Comparison of ENCODE assay signal across 1 cellular context in the genomic region with DNA sequence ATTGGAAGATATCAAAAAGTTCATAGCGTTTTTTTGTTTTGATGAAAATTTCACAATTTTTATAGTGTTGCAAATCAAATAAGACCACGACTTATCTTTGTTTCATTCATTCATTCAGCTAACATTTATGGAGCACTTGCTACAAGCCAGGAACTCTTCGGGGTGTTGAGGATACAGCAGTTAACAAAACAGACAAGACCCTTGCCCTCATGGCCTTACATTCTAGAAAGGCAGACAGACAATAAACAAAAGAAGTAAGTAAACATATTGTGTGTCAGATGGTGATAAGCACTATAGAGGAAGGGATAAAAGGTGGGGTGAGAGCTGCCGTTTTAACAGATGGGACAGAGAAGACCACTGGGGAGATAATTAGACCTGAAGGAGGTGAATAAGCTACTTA.
TF ChIP-seq lines count a peak whose summit lies in the region.

No MANE protein-coding gene starts in this region.

TF ChIP-seq in HepG2, 621 proteins besides CTCF, POLR2A, EP300 and RAD21 (continued from another document and continues in another):
- TF ChIP-seq, protein P1, sequence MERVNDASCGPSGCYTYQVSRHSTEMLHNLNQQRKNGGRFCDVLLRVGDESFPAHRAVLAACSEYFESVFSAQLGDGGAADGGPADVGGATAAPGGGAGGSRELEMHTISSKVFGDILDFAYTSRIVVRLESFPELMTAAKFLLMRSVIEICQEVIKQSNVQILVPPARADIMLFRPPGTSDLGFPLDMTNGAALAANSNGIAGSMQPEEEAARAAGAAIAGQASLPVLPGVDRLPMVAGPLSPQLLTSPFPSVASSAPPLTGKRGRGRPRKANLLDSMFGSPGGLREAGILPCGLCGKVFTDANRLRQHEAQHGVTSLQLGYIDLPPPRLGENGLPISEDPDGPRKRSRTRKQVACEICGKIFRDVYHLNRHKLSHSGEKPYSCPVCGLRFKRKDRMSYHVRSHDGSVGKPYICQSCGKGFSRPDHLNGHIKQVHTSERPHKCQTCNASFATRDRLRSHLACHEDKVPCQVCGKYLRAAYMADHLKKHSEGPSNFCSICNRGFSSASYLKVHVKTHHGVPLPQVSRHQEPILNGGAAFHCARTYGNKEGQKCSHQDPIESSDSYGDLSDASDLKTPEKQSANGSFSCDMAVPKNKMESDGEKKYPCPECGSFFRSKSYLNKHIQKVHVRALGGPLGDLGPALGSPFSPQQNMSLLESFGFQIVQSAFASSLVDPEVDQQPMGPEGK (CRISPR knock-in tag; IDR thresholded peaks at IDR 0.05) = 0 out of 2 replicates have a peak, but pooled peaks have one; percentile 29
- TF ChIP-seq PHF8 (CRISPR knock-in tag; IDR thresholded peaks at IDR 0.05) = no peak
- no peak for TF ChIP-seq ZNF672 (CRISPR knock-in tag; IDR thresholded peaks at IDR 0.05)
- peak; percentile 59; the same call in 1 of the 2 replicates for TF ChIP-seq NCOR1 (IDR thresholded peaks at IDR 0.05; ENCODE audit: borderline replicate concordance, low read length)
- no peak for TF ChIP-seq TAF15 (IDR thresholded peaks at IDR 0.05; ENCODE audit: low read depth, low read length, poor library complexity, severe bottlenecking)
- TF ChIP-seq, protein P2, sequence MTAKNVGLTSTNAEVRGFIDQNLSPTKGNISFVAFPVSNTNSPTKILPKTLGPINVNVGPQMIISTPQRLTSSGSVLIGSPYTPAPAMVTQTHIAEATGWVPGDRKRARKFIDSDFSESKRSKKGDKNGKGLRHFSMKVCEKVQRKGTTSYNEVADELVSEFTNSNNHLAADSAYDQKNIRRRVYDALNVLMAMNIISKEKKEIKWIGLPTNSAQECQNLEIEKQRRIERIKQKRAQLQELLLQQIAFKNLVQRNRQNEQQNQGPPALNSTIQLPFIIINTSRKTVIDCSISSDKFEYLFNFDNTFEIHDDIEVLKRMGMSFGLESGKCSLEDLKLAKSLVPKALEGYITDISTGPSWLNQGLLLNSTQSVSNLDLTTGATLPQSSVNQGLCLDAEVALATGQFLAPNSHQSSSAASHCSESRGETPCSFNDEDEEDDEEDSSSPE (CRISPR knock-in tag; IDR thresholded peaks at IDR 0.05) = no peak
- TF ChIP-seq, protein P3, sequence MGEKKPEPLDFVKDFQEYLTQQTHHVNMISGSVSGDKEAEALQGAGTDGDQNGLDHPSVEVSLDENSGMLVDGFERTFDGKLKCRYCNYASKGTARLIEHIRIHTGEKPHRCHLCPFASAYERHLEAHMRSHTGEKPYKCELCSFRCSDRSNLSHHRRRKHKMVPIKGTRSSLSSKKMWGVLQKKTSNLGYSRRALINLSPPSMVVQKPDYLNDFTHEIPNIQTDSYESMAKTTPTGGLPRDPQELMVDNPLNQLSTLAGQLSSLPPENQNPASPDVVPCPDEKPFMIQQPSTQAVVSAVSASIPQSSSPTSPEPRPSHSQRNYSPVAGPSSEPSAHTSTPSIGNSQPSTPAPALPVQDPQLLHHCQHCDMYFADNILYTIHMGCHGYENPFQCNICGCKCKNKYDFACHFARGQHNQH (CRISPR knock-in tag; IDR thresholded peaks at IDR 0.05) = no peak
- TF ChIP-seq, protein P4, sequence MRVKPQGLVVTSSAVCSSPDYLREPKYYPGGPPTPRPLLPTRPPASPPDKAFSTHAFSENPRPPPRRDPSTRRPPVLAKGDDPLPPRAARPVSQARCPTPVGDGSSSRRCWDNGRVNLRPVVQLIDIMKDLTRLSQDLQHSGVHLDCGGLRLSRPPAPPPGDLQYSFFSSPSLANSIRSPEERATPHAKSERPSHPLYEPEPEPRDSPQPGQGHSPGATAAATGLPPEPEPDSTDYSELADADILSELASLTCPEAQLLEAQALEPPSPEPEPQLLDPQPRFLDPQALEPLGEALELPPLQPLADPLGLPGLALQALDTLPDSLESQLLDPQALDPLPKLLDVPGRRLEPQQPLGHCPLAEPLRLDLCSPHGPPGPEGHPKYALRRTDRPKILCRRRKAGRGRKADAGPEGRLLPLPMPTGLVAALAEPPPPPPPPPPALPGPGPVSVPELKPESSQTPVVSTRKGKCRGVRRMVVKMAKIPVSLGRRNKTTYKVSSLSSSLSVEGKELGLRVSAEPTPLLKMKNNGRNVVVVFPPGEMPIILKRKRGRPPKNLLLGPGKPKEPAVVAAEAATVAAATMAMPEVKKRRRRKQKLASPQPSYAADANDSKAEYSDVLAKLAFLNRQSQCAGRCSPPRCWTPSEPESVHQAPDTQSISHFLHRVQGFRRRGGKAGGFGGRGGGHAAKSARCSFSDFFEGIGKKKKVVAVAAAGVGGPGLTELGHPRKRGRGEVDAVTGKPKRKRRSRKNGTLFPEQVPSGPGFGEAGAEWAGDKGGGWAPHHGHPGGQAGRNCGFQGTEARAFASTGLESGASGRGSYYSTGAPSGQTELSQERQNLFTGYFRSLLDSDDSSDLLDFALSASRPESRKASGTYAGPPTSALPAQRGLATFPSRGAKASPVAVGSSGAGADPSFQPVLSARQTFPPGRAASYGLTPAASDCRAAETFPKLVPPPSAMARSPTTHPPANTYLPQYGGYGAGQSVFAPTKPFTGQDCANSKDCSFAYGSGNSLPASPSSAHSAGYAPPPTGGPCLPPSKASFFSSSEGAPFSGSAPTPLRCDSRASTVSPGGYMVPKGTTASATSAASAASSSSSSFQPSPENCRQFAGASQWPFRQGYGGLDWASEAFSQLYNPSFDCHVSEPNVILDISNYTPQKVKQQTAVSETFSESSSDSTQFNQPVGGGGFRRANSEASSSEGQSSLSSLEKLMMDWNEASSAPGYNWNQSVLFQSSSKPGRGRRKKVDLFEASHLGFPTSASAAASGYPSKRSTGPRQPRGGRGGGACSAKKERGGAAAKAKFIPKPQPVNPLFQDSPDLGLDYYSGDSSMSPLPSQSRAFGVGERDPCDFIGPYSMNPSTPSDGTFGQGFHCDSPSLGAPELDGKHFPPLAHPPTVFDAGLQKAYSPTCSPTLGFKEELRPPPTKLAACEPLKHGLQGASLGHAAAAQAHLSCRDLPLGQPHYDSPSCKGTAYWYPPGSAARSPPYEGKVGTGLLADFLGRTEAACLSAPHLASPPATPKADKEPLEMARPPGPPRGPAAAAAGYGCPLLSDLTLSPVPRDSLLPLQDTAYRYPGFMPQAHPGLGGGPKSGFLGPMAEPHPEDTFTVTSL (CRISPR knock-in tag; IDR thresholded peaks at IDR 0.05; ENCODE audit: borderline replicate concordance) = peak; percentile 50; the same call in 1 of the 2 replicates
- no peak for TF ChIP-seq SMARCE1 (IDR thresholded peaks at IDR 0.05; ENCODE audit: borderline replicate concordance)
- TF ChIP-seq NR2C2 (CRISPR knock-in tag; IDR thresholded peaks at IDR 0.05; ENCODE audit: borderline replicate concordance) = no peak
- peak; percentile 37; the same call in 1 of the 2 replicates for TF ChIP-seq CREM (IDR thresholded peaks at IDR 0.05)
- no peak for TF ChIP-seq CREM (CRISPR knock-in tag; IDR thresholded peaks at IDR 0.05)
- TF ChIP-seq, protein P5, sequence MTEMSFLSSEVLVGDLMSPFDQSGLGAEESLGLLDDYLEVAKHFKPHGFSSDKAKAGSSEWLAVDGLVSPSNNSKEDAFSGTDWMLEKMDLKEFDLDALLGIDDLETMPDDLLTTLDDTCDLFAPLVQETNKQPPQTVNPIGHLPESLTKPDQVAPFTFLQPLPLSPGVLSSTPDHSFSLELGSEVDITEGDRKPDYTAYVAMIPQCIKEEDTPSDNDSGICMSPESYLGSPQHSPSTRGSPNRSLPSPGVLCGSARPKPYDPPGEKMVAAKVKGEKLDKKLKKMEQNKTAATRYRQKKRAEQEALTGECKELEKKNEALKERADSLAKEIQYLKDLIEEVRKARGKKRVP (CRISPR knock-in tag; IDR thresholded peaks at IDR 0.05) = no peak
- TF ChIP-seq ZNF703 (CRISPR knock-in tag; IDR thresholded peaks at IDR 0.05; ENCODE audit: borderline replicate concordance) = no peak
- peak; percentile 71; the same call in 1 of the 2 replicates for TF ChIP-seq TBX3 (IDR thresholded peaks at IDR 0.05; ENCODE audit: borderline replicate concordance)
- TF ChIP-seq, protein P6, sequence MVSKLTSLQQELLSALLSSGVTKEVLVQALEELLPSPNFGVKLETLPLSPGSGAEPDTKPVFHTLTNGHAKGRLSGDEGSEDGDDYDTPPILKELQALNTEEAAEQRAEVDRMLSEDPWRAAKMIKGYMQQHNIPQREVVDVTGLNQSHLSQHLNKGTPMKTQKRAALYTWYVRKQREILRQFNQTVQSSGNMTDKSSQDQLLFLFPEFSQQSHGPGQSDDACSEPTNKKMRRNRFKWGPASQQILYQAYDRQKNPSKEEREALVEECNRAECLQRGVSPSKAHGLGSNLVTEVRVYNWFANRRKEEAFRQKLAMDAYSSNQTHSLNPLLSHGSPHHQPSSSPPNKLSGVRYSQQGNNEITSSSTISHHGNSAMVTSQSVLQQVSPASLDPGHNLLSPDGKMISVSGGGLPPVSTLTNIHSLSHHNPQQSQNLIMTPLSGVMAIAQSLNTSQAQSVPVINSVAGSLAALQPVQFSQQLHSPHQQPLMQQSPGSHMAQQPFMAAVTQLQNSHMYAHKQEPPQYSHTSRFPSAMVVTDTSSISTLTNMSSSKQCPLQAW (CRISPR knock-in tag; IDR thresholded peaks at IDR 0.05) = no peak
- TF ChIP-seq, protein P7, sequence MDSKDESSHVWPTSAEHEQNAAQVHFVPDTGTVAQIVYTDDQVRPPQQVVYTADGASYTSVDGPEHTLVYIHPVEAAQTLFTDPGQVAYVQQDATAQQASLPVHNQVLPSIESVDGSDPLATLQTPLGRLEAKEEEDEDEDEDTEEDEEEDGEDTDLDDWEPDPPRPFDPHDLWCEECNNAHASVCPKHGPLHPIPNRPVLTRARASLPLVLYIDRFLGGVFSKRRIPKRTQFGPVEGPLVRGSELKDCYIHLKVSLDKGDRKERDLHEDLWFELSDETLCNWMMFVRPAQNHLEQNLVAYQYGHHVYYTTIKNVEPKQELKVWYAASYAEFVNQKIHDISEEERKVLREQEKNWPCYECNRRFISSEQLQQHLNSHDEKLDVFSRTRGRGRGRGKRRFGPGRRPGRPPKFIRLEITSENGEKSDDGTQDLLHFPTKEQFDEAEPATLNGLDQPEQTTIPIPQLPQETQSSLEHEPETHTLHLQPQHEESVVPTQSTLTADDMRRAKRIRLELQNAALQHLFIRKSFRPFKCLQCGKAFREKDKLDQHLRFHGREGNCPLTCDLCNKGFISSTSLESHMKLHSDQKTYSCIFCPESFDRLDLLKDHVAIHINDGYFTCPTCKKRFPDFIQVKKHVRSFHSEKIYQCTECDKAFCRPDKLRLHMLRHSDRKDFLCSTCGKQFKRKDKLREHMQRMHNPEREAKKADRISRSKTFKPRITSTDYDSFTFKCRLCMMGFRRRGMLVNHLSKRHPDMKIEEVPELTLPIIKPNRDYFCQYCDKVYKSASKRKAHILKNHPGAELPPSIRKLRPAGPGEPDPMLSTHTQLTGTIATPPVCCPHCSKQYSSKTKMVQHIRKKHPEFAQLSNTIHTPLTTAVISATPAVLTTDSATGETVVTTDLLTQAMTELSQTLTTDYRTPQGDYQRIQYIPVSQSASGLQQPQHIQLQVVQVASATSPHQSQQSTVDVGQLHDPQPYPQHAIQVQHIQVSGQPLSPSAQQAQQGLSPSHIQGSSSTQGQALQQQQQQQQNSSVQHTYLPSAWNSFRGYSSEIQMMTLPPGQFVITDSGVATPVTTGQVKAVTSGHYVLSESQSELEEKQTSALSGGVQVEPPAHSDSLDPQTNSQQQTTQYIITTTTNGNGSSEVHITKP (CRISPR knock-in tag; IDR thresholded peaks at IDR 0.05; ENCODE audit: low read depth) = no peak
- TF ChIP-seq YY1 (IDR thresholded peaks at IDR 0.05; ENCODE audit: insufficient read depth, insufficient replicate concordance, low read depth, low read length) = no peak
- TF ChIP-seq FOXK1 (CRISPR knock-in tag; IDR thresholded peaks at IDR 0.05; ENCODE audit: borderline replicate concordance, low read depth) = peak; percentile 28; the same call in 1 of the 2 replicates
- TF ChIP-seq SNAI1 (CRISPR knock-in tag; IDR thresholded peaks at IDR 0.05; ENCODE audit: borderline replicate concordance) = no peak
- no peak for TF ChIP-seq ZNF12 (CRISPR knock-in tag; IDR thresholded peaks at IDR 0.05)
- no peak for TF ChIP-seq NRL (CRISPR knock-in tag; IDR thresholded peaks at IDR 0.05; ENCODE audit: borderline replicate concordance)
- TF ChIP-seq ZBTB7B (CRISPR knock-in tag; IDR thresholded peaks at IDR 0.05) = no peak
- TF ChIP-seq ZNF768 (CRISPR knock-in tag; IDR thresholded peaks at IDR 0.05) = no peak
- no peak for TF ChIP-seq NR3C1 (CRISPR knock-in tag; IDR thresholded peaks at IDR 0.05)
- TF ChIP-seq ZNF17 (CRISPR knock-in tag; IDR thresholded peaks at IDR 0.05) = no peak
- TF ChIP-seq CHD2 (IDR thresholded peaks at IDR 0.05; ENCODE audit: low read depth, low read length) = no peak
- TF ChIP-seq HNRNPL (IDR thresholded peaks at IDR 0.05; ENCODE audit: low read depth, low read length) = no peak
- no peak for TF ChIP-seq XRCC5 (optimal IDR thresholded peaks at IDR 0.05; ENCODE audit: low read length)
- no peak for TF ChIP-seq WIZ (CRISPR knock-in tag; IDR thresholded peaks at IDR 0.05)
- TF ChIP-seq THYN1 (CRISPR knock-in tag; IDR thresholded peaks at IDR 0.05; ENCODE audit: borderline replicate concordance, low read depth) = no peak
- TF ChIP-seq ZNF382 (CRISPR knock-in tag; IDR thresholded peaks at IDR 0.05; ENCODE audit: borderline replicate concordance) = no peak
- TF ChIP-seq, protein P8, sequence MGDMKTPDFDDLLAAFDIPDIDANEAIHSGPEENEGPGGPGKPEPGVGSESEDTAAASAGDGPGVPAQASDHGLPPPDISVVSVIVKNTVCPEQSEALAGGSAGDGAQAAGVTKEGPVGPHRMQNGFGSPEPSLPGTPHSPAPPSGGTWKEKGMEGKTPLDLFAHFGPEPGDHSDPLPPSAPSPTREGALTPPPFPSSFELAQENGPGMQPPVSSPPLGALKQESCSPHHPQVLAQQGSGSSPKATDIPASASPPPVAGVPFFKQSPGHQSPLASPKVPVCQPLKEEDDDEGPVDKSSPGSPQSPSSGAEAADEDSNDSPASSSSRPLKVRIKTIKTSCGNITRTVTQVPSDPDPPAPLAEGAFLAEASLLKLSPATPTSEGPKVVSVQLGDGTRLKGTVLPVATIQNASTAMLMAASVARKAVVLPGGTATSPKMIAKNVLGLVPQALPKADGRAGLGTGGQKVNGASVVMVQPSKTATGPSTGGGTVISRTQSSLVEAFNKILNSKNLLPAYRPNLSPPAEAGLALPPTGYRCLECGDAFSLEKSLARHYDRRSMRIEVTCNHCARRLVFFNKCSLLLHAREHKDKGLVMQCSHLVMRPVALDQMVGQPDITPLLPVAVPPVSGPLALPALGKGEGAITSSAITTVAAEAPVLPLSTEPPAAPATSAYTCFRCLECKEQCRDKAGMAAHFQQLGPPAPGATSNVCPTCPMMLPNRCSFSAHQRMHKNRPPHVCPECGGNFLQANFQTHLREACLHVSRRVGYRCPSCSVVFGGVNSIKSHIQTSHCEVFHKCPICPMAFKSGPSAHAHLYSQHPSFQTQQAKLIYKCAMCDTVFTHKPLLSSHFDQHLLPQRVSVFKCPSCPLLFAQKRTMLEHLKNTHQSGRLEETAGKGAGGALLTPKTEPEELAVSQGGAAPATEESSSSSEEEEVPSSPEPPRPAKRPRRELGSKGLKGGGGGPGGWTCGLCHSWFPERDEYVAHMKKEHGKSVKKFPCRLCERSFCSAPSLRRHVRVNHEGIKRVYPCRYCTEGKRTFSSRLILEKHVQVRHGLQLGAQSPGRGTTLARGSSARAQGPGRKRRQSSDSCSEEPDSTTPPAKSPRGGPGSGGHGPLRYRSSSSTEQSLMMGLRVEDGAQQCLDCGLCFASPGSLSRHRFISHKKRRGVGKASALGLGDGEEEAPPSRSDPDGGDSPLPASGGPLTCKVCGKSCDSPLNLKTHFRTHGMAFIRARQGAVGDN (CRISPR knock-in tag; IDR thresholded peaks at IDR 0.05) = no peak
- peak; percentile 65; the same call in 1 of the 2 replicates for TF ChIP-seq HMG20A (CRISPR knock-in tag; IDR thresholded peaks at IDR 0.05; ENCODE audit: borderline replicate concordance)
- TF ChIP-seq STAT5B (CRISPR knock-in tag; IDR thresholded peaks at IDR 0.05) = no peak
- no peak for TF ChIP-seq ZNF777 (CRISPR knock-in tag; IDR thresholded peaks at IDR 0.05)
- TF ChIP-seq ZNF10 (CRISPR knock-in tag; IDR thresholded peaks at IDR 0.05; ENCODE audit: borderline replicate concordance, low read depth) = no peak
- no peak for TF ChIP-seq ZNF160 (CRISPR knock-in tag; IDR thresholded peaks at IDR 0.05)
